21 cellular contexts compared by ENCODE assay signal in genomic region chr3:66617351-66617750, GRCh38.
"Had no signal": no experiment of that assay in that cellular context is flagged by ENCODE, and none has a peak within 500 bp of the region (broad histone marks: within the 10 kb centered on the region; RNA-seq: fewer than 3 reads in every experiment).

No MANE protein-coding gene starts in this region.

- H3K9me3 Mint-ChIP-seq: activated B cell treated with CpG ODN at 0.5 μM for 24 hours; activated naive CD4-positive, alpha-beta T cell treated with anti-CD3 and anti-CD28 coated beads, Interleukin-2, amount 50 U/mL, for 24 hours; activated naive CD8-positive, alpha-beta T cell treated with anti-CD3 and anti-CD28 coated beads, Interleukin-2, amount 50 U/mL, for 24 hours; activated T-helper 2 cell treated with anti-CD3 and anti-CD28 coated beads, Interferon-gamma antibody, Interleukin-2, Interleukin-4, amounts not matched to agents 10 μg/mL and 5 μg/mL and 100 μg/mL, durations not matched to agents 14 hours and 24 hours and 36 hours; effector memory CD8-positive, alpha-beta T cell; natural killer cell had no signal

- H3K27ac ChIP-seq: colonic mucosa had no signal

- H3K4me1 Mint-ChIP-seq: activated B cell treated with CpG ODN at 0.5 μM for 24 hours; activated CD8-positive, alpha-beta memory T cell treated with anti-CD3 and anti-CD28 coated beads, Interleukin-2, amount 10 ng/mL, durations not matched to agents 7 days and 5 days; natural killer cell had no signal

- DNase-seq: activated B cell treated with CpG ODN at 0.5 μM for 24 hours; activated CD8-positive, alpha-beta memory T cell treated with anti-CD3 and anti-CD28 coated beads, Interleukin-2, amount 10 ng/mL, durations not matched to agents 7 days and 5 days; activated CD8-positive, alpha-beta T cell treated with anti-CD3 and anti-CD28 coated beads, Interleukin-2, amount 10 ng/mL, durations not matched to agents 7 days and 5 days; activated naive CD8-positive, alpha-beta T cell treated with anti-CD3 and anti-CD28 coated beads, Interleukin-2, amount 50 U/mL, for 24 hours; activated T-cell treated with anti-CD3 and anti-CD28 coated beads, Interleukin-2, amount 50 U/mL, for 48 hours; amygdala; colonic mucosa; dorsolateral prefrontal cortex; effector memory CD8-positive, alpha-beta T cell; erythroblast; head of caudate nucleus; hippocampal formation; left cardiac atrium; midbrain; natural killer cell; retina; SK-N-SH; stimulated activated naive CD4-positive, alpha-beta T cell treated with Interleukin-2 at 50 U/mL for 16 hours; T-helper 2 cell had no signal

- H3K4me3 ChIP-seq: colonic mucosa, dorsolateral prefrontal cortex had no signal

- H3K4me1 ChIP-seq: colonic mucosa had no signal

- H3K27me3 Mint-ChIP-seq: activated CD8-positive, alpha-beta memory T cell treated with anti-CD3 and anti-CD28 coated beads, Interleukin-2, amount 10 ng/mL, durations not matched to agents 7 days and 5 days; activated naive CD4-positive, alpha-beta T cell treated with anti-CD3 and anti-CD28 coated beads, Interleukin-2, amount 50 U/mL, for 24 hours had no signal

- H3K27ac Mint-ChIP-seq: activated B cell treated with CpG ODN at 0.5 μM for 24 hours; activated CD8-positive, alpha-beta memory T cell treated with anti-CD3 and anti-CD28 coated beads, Interleukin-2, amount 10 ng/mL, durations not matched to agents 7 days and 5 days; activated CD8-positive, alpha-beta T cell treated with anti-CD3 and anti-CD28 coated beads, Interleukin-2, amount 10 ng/mL, durations not matched to agents 7 days and 5 days; activated naive CD4-positive, alpha-beta T cell treated with anti-CD3 and anti-CD28 coated beads, Interleukin-2, amount 50 U/mL, for 24 hours; activated naive CD8-positive, alpha-beta T cell treated with anti-CD3 and anti-CD28 coated beads, Interleukin-2, amount 50 U/mL, for 24 hours; activated T-helper 2 cell treated with anti-CD3 and anti-CD28 coated beads, Interferon-gamma antibody, Interleukin-2, Interleukin-4, amounts not matched to agents 10 μg/mL and 5 μg/mL and 100 μg/mL, durations not matched to agents 14 hours and 24 hours and 36 hours; effector memory CD8-positive, alpha-beta T cell; natural killer cell had no signal

- H3K4me3 Mint-ChIP-seq: activated B cell treated with CpG ODN at 0.5 μM for 24 hours; activated CD8-positive, alpha-beta memory T cell treated with anti-CD3 and anti-CD28 coated beads, Interleukin-2, amount 10 ng/mL, durations not matched to agents 7 days and 5 days; activated CD8-positive, alpha-beta T cell treated with anti-CD3 and anti-CD28 coated beads, Interleukin-2, amount 10 ng/mL, durations not matched to agents 7 days and 5 days; activated naive CD4-positive, alpha-beta T cell treated with anti-CD3 and anti-CD28 coated beads, Interleukin-2, amount 50 U/mL, for 24 hours; activated naive CD8-positive, alpha-beta T cell treated with anti-CD3 and anti-CD28 coated beads, Interleukin-2, amount 50 U/mL, for 24 hours; effector memory CD8-positive, alpha-beta T cell; natural killer cell had no signal

- H3K9ac ChIP-seq: SK-N-SH had no signal

- ATAC-seq: activated CD8-positive, alpha-beta memory T cell treated with anti-CD3 and anti-CD28 coated beads, Interleukin-2, amount 10 ng/mL, durations not matched to agents 7 days and 5 days; activated CD8-positive, alpha-beta T cell treated with anti-CD3 and anti-CD28 coated beads, Interleukin-2, amount 10 ng/mL, durations not matched to agents 7 days and 5 days; activated naive CD8-positive, alpha-beta T cell treated with anti-CD3 and anti-CD28 coated beads, Interleukin-2, amount 50 U/mL, for 24 hours; effector memory CD8-positive, alpha-beta T cell; left cardiac atrium; natural killer cell had no signal

- H3K36me3 Mint-ChIP-seq: activated CD8-positive, alpha-beta memory T cell treated with anti-CD3 and anti-CD28 coated beads, Interleukin-2, amount 10 ng/mL, durations not matched to agents 7 days and 5 days; activated naive CD4-positive, alpha-beta T cell treated with anti-CD3 and anti-CD28 coated beads, Interleukin-2, amount 50 U/mL, for 24 hours; natural killer cell had no signal

- H3K9me3 ChIP-seq: colonic mucosa, SK-N-SH had no signal

- H3K27me3 ChIP-seq: colonic mucosa, dorsolateral prefrontal cortex had no signal

- H3K36me3 ChIP-seq: colonic mucosa had no signal

- H3K4me2 ChIP-seq: SK-N-SH had no signal
